Comparison of ENCODE assay signal across 25 cellular contexts in the genomic region with DNA sequence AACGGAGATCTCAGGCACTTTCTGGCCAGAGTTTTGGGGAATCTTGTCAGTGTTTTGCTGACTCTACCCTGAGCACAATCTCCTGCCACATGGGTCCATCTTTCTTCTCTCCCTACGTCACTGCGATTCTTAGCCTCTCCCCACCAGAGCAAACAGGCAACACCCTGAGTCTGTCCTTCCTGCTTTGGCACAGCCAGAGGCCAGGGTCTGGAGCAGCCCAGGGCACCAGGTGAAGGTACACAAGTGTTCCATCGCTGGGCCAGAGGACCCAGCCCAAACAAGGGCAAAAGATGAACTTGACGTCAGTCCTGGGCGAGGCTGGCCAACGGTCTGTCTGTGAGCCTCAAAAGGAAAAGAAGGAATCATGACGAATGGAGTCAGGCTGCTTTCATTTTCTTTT. TPM values are rescaled to one million over a fixed set of nuclear protein-coding genes. Genes with fewer than 3 reads are reported as not detected.
"Had no signal": no experiment of that assay in that cellular context is flagged by ENCODE, and none has a peak within 500 bp of the region (broad histone marks: within the 10 kb centered on the region; RNA-seq: fewer than 3 reads in every experiment).

No MANE protein-coding gene starts in this region.

- H3K36me3 ChIP-seq: esophagus squamous epithelium, gastrocnemius medialis, neural progenitor cell, right atrium auricular region, tibial artery had no signal

- H3K27ac Mint-ChIP-seq: activated CD8-positive, alpha-beta T cell treated with anti-CD3 and anti-CD28 coated beads, Interleukin-2, amount 10 ng/mL, durations not matched to agents 7 days and 5 days; activated naive CD8-positive, alpha-beta T cell treated with anti-CD3 and anti-CD28 coated beads, Interleukin-2, amount 50 U/mL, for 24 hours; activated T-helper 1 cell treated with anti-CD3 and anti-CD28 coated beads, Interleukin-12 subunit alpha, Interleukin-12 subunit beta, Interleukin-2, Interleukin-4 antibody, amounts not matched to agents 30 ng/mL and 10 ng/mL and 1 ng/mL, durations not matched to agents 14 hours and 24 hours and 36 hours; endodermal cell; memory B cell; neural progenitor cell; stimulated activated naive CD8-positive, alpha-beta T cell treated with anti-CD3 and anti-CD28 coated beads, Interleukin-15, Interleukin-2, amounts not matched to agents 100 ng/mL and 50 ng/mL, for 24 hours had no signal

- H3K9me3 ChIP-seq: esophagus squamous epithelium, gastrocnemius medialis, psoas muscle, right atrium auricular region, tibial artery had no signal

- ATAC-seq: activated CD8-positive, alpha-beta T cell treated with anti-CD3 and anti-CD28 coated beads, Interleukin-2, amount 10 ng/mL, durations not matched to agents 7 days and 5 days; activated naive CD8-positive, alpha-beta T cell treated with anti-CD3 and anti-CD28 coated beads, Interleukin-2, amount 50 U/mL, for 24 hours; gastrocnemius medialis; naive thymus-derived CD8-positive, alpha-beta T cell; psoas muscle had no signal

- H3K4me3 ChIP-seq: esophagus squamous epithelium, gastrocnemius medialis, neural progenitor cell, psoas muscle, right atrium auricular region, tibial artery had no signal

- DNase-seq: activated CD4-positive, alpha-beta T cell treated with anti-CD3 and anti-CD28 coated beads for 1 hour; activated CD4-positive, alpha-beta T cell treated with anti-CD3 and anti-CD28 coated beads, Interleukin-2, amount 50 U/mL, for 1 hour; activated CD8-positive, alpha-beta T cell treated with anti-CD3 and anti-CD28 coated beads, Interleukin-2, amount 10 ng/mL, durations not matched to agents 7 days and 5 days; activated gamma-delta T cell; activated naive CD4-positive, alpha-beta T cell treated with anti-CD3 and anti-CD28 coated beads, Interleukin-2, amount 50 U/mL, for 16 hours; activated naive CD8-positive, alpha-beta T cell treated with anti-CD3 and anti-CD28 coated beads, Interleukin-2, amount 50 U/mL, for 24 hours; cerebellar nuclear complex; cortex of kidney; endodermal cell; esophagus squamous epithelium; gastrocnemius medialis; hypothalamus; naive thymus-derived CD8-positive, alpha-beta T cell; psoas muscle; stimulated activated CD4-positive, alpha-beta T cell treated with anti-CD3 and anti-CD28 coated beads, Interleukin-12 subunit alpha, Interleukin-12 subunit beta, amount 100 ng/mL, for 4 hours; stimulated activated CD4-positive, alpha-beta T cell treated with anti-CD3 and anti-CD28 coated beads, Interleukin-4, amount 100 ng/mL, for 4 hours; T-helper 9 cell; tibial artery had no signal

- H3K4me2 ChIP-seq: neural progenitor cell had no signal

- H3K4me3 Mint-ChIP-seq: activated CD8-positive, alpha-beta T cell treated with anti-CD3 and anti-CD28 coated beads, Interleukin-2, amount 10 ng/mL, durations not matched to agents 7 days and 5 days; activated naive CD8-positive, alpha-beta T cell treated with anti-CD3 and anti-CD28 coated beads, Interleukin-2, amount 50 U/mL, for 24 hours; activated T-helper 1 cell treated with anti-CD3 and anti-CD28 coated beads, Interleukin-12 subunit alpha, Interleukin-12 subunit beta, Interleukin-2, Interleukin-4 antibody, amounts not matched to agents 30 ng/mL and 10 ng/mL and 1 ng/mL, durations not matched to agents 14 hours and 24 hours and 36 hours; endodermal cell; memory B cell; naive thymus-derived CD8-positive, alpha-beta T cell; neural progenitor cell; stimulated activated naive CD8-positive, alpha-beta T cell treated with anti-CD3 and anti-CD28 coated beads, Interleukin-15, Interleukin-2, amounts not matched to agents 100 ng/mL and 50 ng/mL, for 24 hours had no signal

- H3K9me3 Mint-ChIP-seq: activated naive CD8-positive, alpha-beta T cell treated with anti-CD3 and anti-CD28 coated beads, Interleukin-2, amount 50 U/mL, for 24 hours; activated T-helper 1 cell treated with anti-CD3 and anti-CD28 coated beads, Interleukin-12 subunit alpha, Interleukin-12 subunit beta, Interleukin-2, Interleukin-4 antibody, amounts not matched to agents 30 ng/mL and 10 ng/mL and 1 ng/mL, durations not matched to agents 14 hours and 24 hours and 36 hours; endodermal cell; memory B cell; naive thymus-derived CD8-positive, alpha-beta T cell; neural progenitor cell; stimulated activated naive CD8-positive, alpha-beta T cell treated with anti-CD3 and anti-CD28 coated beads, Interleukin-15, Interleukin-2, amounts not matched to agents 100 ng/mL and 50 ng/mL, for 24 hours had no signal

- H3K27ac ChIP-seq: neural progenitor cell, psoas muscle, right atrium auricular region, tibial artery had no signal

- H2AFZ ChIP-seq: neural progenitor cell had no signal

- H3K4me1 Mint-ChIP-seq: activated naive CD8-positive, alpha-beta T cell treated with anti-CD3 and anti-CD28 coated beads, Interleukin-2, amount 50 U/mL, for 24 hours; endodermal cell had no signal

- H3K9ac ChIP-seq: neural progenitor cell had no signal

- H3K27me3 ChIP-seq: esophagus squamous epithelium, gastrocnemius medialis, neural progenitor cell, right atrium auricular region, tibial artery had no signal

- H3K36me3 Mint-ChIP-seq: memory B cell; naive thymus-derived CD8-positive, alpha-beta T cell had no signal

- H3K4me1 ChIP-seq: right atrium auricular region, tibial artery had no signal

RNA-seq across cellular contexts. Expression of gene CCDC177, which starts 12.7 kb away (rescaled TPM):
- total RNA-seq: activated CD8-positive, alpha-beta T cell treated with anti-CD3 and anti-CD28 coated beads, Interleukin-2, amount 10 ng/mL, durations not matched to agents 7 days and 5 days; gastrocnemius medialis; naive thymus-derived CD8-positive, alpha-beta T cell; osteocyte; psoas muscle; right atrium auricular region had no signal
- polyA plus RNA-seq: naive thymus-derived CD8-positive, alpha-beta T cell; psoas muscle; urinary bladder had no signal
